1 cellular context compared by ENCODE assay signal in the genomic region with DNA sequence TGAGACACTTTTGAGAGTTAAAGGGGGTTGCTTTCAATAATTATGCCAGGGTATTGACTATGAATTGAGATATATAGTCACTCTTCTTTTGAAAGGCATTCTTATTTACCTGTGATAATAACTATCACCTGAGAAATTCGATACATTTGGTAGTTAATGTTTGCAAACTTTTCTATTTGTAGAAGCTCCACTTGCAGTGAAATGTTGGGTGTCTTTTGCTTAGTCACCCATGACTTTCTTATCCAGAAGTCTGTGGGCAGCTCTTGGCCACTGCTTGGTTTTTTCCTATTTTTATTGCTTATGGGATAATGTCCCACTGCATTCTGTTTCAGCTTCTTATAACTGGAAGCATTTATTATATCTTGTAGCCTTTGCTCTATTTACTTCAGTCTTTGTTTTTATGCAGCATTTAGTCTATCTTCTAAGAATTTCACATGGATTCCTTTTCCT.
TF ChIP-seq lines count a peak whose summit lies in the region.

No MANE protein-coding gene starts in this region.

TF ChIP-seq in K562, 482 proteins besides CTCF, POLR2A, EP300 and RAD21 (continued from another document):
- TF ChIP-seq, protein P1, sequence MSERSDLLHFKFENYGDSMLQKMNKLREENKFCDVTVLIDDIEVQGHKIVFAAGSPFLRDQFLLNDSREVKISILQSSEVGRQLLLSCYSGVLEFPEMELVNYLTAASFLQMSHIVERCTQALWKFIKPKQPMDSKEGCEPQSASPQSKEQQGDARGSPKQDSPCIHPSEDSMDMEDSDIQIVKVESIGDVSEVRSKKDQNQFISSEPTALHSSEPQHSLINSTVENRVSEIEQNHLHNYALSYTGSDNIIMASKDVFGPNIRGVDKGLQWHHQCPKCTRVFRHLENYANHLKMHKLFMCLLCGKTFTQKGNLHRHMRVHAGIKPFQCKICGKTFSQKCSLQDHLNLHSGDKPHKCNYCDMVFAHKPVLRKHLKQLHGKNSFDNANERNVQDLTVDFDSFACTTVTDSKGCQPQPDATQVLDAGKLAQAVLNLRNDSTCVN (CRISPR knock-in tag; IDR thresholded peaks at IDR 0.05), result no peak
- TF ChIP-seq GTF2A2 (tag; IDR thresholded peaks at IDR 0.05) (no peak), FOXK2 (conservative IDR thresholded peaks at IDR 0.05 in 1 of 2, IDR thresholded peaks at IDR 0.05 in 1 of 2; ENCODE audit: low read depth in 2 of 2) (0 out of 4 replicates have a peak, but pooled peaks of 1 of the 2 experiments have one; percentile 14), NFE2L1 (tag; IDR thresholded peaks at IDR 0.05; ENCODE audit: borderline replicate concordance, low read depth) (peak; percentile 71; the same call in 1 of the 2 replicates), C11orf30 (IDR thresholded peaks at IDR 0.05; ENCODE audit: low read depth) (peak; percentile 88), NUFIP1 (IDR thresholded peaks at IDR 0.05; ENCODE audit: partially characterized antibody) (no peak), CSDE1 (IDR thresholded peaks at IDR 0.05) (no peak), XRCC3 (IDR thresholded peaks at IDR 0.05) (no peak), MAFK (IDR thresholded peaks at IDR 0.05; ENCODE audit: low read length) (peak; percentile 78), XRCC4 (IDR thresholded peaks at IDR 0.05; ENCODE audit: extremely low read depth, insufficient read depth, insufficient read length) (no peak), CEBPB (tag; IDR thresholded peaks at IDR 0.05) (no peak), ZNF232 (CRISPR knock-in tag; IDR thresholded peaks at IDR 0.05) (no peak), ARNT (IDR thresholded peaks at IDR 0.05) (0 out of 4 replicates have a peak, but pooled peaks of 1 of the 2 experiments have one; percentile 22), TRIM28 (IDR thresholded peaks at IDR 0.05) (no peak), LEF1 (IDR thresholded peaks at IDR 0.05) (peak; percentile 48; the same call in 1 of the 2 replicates), ZNF316 (IDR thresholded peaks at IDR 0.05) (peak; percentile 83), MAFF (IDR thresholded peaks at IDR 0.05; ENCODE audit: low read length) (peak; percentile 87), SAFB (IDR thresholded peaks at IDR 0.05; ENCODE audit: borderline replicate concordance, low read depth, low read length) (no peak), ARHGAP35 (IDR thresholded peaks at IDR 0.05; ENCODE audit: partially characterized antibody) (no peak), BACH1 (tag; IDR thresholded peaks at IDR 0.05) (peak; percentile 61; the same call in 1 of the 2 replicates), SMARCA4 (IDR thresholded peaks at IDR 0.05) (peak; percentile 46), RAD51 (IDR thresholded peaks at IDR 0.05; ENCODE audit: borderline replicate concordance, low read depth) (no peak), ZFP30 (CRISPR knock-in tag; IDR thresholded peaks at IDR 0.05; ENCODE audit: borderline replicate concordance) (no peak), MTA2 (IDR thresholded peaks at IDR 0.05; ENCODE audit: low read depth) (no peak), SMARCA5 (IDR thresholded peaks at IDR 0.05) (no peak), NFE2 (IDR thresholded peaks at IDR 0.05; ENCODE audit: low read depth) (peak; percentile 93), ZNF347 (CRISPR knock-in tag; IDR thresholded peaks at IDR 0.05; ENCODE audit: low read depth) (no peak), NONO (IDR thresholded peaks at IDR 0.05; ENCODE audit: low read depth in 2 of 2, low read length in 1 of 2) (no peak), SNRNP70 (optimal IDR thresholded peaks at IDR 0.05; ENCODE audit: low read depth, low read length) (no peak), GATAD2B (IDR thresholded peaks at IDR 0.05; ENCODE audit: borderline replicate concordance) (no peak), ZNF79 (CRISPR knock-in tag; IDR thresholded peaks at IDR 0.05; ENCODE audit: low read depth) (no peak), TEAD1 (CRISPR knock-in tag; IDR thresholded peaks at IDR 0.05) (no peak), CREB1 (IDR thresholded peaks at IDR 0.05) (no peak), CREB1 (CRISPR knock-in tag; IDR thresholded peaks at IDR 0.05) (no peak), PHF20 (IDR thresholded peaks at IDR 0.05; ENCODE audit: partially characterized antibody) (no peak), FOSL1 (tag; conservative IDR thresholded peaks at IDR 0.05) (0 out of 2 replicates have a peak, but pooled peaks have one; percentile 26)
- TF ChIP-seq, protein P2, sequence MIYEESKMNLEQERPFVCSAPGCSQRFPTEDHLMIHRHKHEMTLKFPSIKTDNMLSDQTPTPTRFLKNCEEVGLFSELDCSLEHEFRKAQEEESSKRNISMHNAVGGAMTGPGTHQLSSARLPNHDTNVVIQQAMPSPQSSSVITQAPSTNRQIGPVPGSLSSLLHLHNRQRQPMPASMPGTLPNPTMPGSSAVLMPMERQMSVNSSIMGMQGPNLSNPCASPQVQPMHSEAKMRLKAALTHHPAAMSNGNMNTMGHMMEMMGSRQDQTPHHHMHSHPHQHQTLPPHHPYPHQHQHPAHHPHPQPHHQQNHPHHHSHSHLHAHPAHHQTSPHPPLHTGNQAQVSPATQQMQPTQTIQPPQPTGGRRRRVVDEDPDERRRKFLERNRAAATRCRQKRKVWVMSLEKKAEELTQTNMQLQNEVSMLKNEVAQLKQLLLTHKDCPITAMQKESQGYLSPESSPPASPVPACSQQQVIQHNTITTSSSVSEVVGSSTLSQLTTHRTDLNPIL (CRISPR knock-in tag; IDR thresholded peaks at IDR 0.05), result no peak
- TF ChIP-seq, protein P3, sequence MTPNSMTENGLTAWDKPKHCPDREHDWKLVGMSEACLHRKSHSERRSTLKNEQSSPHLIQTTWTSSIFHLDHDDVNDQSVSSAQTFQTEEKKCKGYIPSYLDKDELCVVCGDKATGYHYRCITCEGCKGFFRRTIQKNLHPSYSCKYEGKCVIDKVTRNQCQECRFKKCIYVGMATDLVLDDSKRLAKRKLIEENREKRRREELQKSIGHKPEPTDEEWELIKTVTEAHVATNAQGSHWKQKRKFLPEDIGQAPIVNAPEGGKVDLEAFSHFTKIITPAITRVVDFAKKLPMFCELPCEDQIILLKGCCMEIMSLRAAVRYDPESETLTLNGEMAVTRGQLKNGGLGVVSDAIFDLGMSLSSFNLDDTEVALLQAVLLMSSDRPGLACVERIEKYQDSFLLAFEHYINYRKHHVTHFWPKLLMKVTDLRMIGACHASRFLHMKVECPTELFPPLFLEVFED (CRISPR knock-in tag; conservative IDR thresholded peaks at IDR 0.05), result no peak
- TF ChIP-seq, protein P4, sequence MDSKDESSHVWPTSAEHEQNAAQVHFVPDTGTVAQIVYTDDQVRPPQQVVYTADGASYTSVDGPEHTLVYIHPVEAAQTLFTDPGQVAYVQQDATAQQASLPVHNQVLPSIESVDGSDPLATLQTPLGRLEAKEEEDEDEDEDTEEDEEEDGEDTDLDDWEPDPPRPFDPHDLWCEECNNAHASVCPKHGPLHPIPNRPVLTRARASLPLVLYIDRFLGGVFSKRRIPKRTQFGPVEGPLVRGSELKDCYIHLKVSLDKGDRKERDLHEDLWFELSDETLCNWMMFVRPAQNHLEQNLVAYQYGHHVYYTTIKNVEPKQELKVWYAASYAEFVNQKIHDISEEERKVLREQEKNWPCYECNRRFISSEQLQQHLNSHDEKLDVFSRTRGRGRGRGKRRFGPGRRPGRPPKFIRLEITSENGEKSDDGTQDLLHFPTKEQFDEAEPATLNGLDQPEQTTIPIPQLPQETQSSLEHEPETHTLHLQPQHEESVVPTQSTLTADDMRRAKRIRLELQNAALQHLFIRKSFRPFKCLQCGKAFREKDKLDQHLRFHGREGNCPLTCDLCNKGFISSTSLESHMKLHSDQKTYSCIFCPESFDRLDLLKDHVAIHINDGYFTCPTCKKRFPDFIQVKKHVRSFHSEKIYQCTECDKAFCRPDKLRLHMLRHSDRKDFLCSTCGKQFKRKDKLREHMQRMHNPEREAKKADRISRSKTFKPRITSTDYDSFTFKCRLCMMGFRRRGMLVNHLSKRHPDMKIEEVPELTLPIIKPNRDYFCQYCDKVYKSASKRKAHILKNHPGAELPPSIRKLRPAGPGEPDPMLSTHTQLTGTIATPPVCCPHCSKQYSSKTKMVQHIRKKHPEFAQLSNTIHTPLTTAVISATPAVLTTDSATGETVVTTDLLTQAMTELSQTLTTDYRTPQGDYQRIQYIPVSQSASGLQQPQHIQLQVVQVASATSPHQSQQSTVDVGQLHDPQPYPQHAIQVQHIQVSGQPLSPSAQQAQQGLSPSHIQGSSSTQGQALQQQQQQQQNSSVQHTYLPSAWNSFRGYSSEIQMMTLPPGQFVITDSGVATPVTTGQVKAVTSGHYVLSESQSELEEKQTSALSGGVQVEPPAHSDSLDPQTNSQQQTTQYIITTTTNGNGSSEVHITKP (IDR thresholded peaks at IDR 0.05; ENCODE audit: partially characterized antibody), result peak; percentile 65
- TF ChIP-seq, protein P5, sequence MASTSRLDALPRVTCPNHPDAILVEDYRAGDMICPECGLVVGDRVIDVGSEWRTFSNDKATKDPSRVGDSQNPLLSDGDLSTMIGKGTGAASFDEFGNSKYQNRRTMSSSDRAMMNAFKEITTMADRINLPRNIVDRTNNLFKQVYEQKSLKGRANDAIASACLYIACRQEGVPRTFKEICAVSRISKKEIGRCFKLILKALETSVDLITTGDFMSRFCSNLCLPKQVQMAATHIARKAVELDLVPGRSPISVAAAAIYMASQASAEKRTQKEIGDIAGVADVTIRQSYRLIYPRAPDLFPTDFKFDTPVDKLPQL (IDR thresholded peaks at IDR 0.05; ENCODE audit: extremely low read depth, insufficient read length), result no peak
- TF ChIP-seq, protein P6, sequence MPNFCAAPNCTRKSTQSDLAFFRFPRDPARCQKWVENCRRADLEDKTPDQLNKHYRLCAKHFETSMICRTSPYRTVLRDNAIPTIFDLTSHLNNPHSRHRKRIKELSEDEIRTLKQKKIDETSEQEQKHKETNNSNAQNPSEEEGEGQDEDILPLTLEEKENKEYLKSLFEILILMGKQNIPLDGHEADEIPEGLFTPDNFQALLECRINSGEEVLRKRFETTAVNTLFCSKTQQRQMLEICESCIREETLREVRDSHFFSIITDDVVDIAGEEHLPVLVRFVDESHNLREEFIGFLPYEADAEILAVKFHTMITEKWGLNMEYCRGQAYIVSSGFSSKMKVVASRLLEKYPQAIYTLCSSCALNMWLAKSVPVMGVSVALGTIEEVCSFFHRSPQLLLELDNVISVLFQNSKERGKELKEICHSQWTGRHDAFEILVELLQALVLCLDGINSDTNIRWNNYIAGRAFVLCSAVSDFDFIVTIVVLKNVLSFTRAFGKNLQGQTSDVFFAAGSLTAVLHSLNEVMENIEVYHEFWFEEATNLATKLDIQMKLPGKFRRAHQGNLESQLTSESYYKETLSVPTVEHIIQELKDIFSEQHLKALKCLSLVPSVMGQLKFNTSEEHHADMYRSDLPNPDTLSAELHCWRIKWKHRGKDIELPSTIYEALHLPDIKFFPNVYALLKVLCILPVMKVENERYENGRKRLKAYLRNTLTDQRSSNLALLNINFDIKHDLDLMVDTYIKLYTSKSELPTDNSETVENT (CRISPR knock-in tag; IDR thresholded peaks at IDR 0.05), result no peak
- TF ChIP-seq, protein P7, sequence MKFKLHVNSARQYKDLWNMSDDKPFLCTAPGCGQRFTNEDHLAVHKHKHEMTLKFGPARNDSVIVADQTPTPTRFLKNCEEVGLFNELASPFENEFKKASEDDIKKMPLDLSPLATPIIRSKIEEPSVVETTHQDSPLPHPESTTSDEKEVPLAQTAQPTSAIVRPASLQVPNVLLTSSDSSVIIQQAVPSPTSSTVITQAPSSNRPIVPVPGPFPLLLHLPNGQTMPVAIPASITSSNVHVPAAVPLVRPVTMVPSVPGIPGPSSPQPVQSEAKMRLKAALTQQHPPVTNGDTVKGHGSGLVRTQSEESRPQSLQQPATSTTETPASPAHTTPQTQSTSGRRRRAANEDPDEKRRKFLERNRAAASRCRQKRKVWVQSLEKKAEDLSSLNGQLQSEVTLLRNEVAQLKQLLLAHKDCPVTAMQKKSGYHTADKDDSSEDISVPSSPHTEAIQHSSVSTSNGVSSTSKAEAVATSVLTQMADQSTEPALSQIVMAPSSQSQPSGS (CRISPR knock-in tag; IDR thresholded peaks at IDR 0.05), result no peak
